In genomic region chr6:37500904-37501303, GRCh38 we compare ENCODE assay signal across 2 cellular contexts.
TF ChIP-seq lines count a peak whose summit lies in the region.

No MANE protein-coding gene starts in this region.

TF ChIP-seq in HCT116, 20 proteins besides CTCF, POLR2A, EP300 and RAD21:
- peak; percentile 23; the same call in 1 of the 2 replicates for TF ChIP-seq SP1 (IDR thresholded peaks at IDR 0.05; ENCODE audit: low read depth)

TF ChIP-seq in K562, 482 proteins besides CTCF, POLR2A, EP300 and RAD21:
- TF ChIP-seq NFYB (IDR thresholded peaks at IDR 0.05; ENCODE audit: extremely low read depth, insufficient read length) (peak; percentile 79), FOS (IDR thresholded peaks at IDR 0.05; ENCODE audit: extremely low read depth, insufficient read length) (peak; percentile 21), ASH1L (IDR thresholded peaks at IDR 0.05; ENCODE audit: borderline replicate concordance, low read depth, partially characterized antibody) (peak; percentile 57), ZNF316 (IDR thresholded peaks at IDR 0.05) (peak; percentile 79), THAP12 (CRISPR knock-in tag; IDR thresholded peaks at IDR 0.05) (0 out of 2 replicates have a peak, but pooled peaks have one; percentile 25), MAFG (tag; conservative IDR thresholded peaks at IDR 0.05) (0 out of 2 replicates have a peak, but pooled peaks have one; percentile 21)
